In the genomic region with DNA sequence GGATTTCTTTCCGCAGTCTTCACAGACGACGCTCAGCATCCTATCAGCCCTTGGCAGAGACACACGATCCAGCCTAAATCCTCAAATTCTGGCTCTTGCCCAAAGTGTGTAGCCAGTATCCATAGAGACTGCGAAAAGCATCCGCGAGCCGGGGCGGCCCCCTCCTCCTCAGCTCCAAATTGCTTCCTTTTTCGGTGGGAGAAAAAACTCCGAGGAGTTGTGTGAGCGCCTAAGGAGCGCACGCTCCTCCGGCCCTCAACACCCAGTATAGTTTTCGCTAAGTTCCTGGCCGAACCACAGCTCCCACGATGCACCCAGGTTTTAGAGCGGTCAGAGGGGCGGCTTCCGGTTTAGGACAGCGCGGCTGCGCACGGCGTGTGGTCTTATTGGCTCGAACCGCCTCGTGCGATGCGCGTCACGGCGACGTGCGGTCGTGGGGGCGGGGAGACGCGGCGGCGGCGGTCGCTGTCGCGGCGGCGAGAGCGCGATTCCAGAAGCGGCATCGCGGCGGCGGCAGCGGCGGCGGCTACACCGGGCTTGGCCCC, we compare ENCODE assay signal across 8 cellular contexts. TPM values are rescaled to one million over a fixed set of nuclear protein-coding genes. Genes with fewer than 3 reads are reported as not detected.
DNase-seq lines count a peak whose midpoint lies in the region; ATAC-seq and TF ChIP-seq lines count a peak whose summit lies in the region.

A gene with protein sequence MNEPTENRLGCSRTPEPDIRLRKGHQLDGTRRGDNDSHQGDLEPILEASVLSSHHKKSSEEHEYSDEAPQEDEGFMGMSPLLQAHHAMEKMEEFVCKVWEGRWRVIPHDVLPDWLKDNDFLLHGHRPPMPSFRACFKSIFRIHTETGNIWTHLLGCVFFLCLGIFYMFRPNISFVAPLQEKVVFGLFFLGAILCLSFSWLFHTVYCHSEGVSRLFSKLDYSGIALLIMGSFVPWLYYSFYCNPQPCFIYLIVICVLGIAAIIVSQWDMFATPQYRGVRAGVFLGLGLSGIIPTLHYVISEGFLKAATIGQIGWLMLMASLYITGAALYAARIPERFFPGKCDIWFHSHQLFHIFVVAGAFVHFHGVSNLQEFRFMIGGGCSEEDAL (plus strand): TSS at position 493 of the 545 bp plus-strand sequence. CDS start 63,274 bp downstream, outside the sequence.

- H3K4me3 ChIP-seq in esophagus (ENCODE audit: low read depth in 1 of 2, low read length in 2 of 2) (peak within 1 kb of the TSS; percentile 76 to 98), mucosa of stomach (ENCODE audit: low read length) (peak within 1 kb of the TSS; percentile 82)

- H3K4me3 Mint-ChIP-seq in activated T-cell treated with anti-CD3 and anti-CD28 coated beads, Interleukin-2, amount 50 U/mL, for 24 hours, result peak within 1 kb of the TSS; percentile 94

- H3K27me3 ChIP-seq in esophagus (ENCODE audit: control insufficient read depth in 1 of 2, insufficient read depth in 2 of 2, low read length in 2 of 2) (no peaks in the 10 kb centered on the region), mucosa of stomach (ENCODE audit: control insufficient read depth, insufficient read depth, low read length) (no peaks in the 10 kb centered on the region)

- H3K4me1 ChIP-seq in esophagus (ENCODE audit: control insufficient read depth in 2 of 2, insufficient read depth in 2 of 2, low read length in 1 of 2) (no peaks in the 10 kb centered on the region), mucosa of stomach (ENCODE audit: control insufficient read depth, insufficient read depth, low read length) (peaks cover 8% of the 10 kb centered on the region)

- peak within 1 kb of the TSS; percentile 100 for H3K27ac Mint-ChIP-seq in activated T-cell treated with anti-CD3 and anti-CD28 coated beads, Interleukin-2, amount 50 U/mL, for 24 hours

- DNase-seq in DMS53 treated with DMSO at 0.1 percent for 48 hours (lab: John Stamatoyannopoulos, UW; ENCODE audit: unreplicated experiment) (peak; percentile 99), KG1 (lab: John Stamatoyannopoulos, UW) (peak; percentile 92)
- peak; percentile 94 for DNase-seq in activated T-cell treated with anti-CD3 and anti-CD28 coated beads, Interleukin-2, amount 50 U/mL, for 24 hours
- peak; percentile 95 for DNase-seq in stimulated activated CD8-positive, alpha-beta memory T cell treated with anti-CD3 and anti-CD28 coated beads, Interleukin-4, amount 100 ng/mL, for 48 hours

- ATAC-seq in GM21723 (IDR thresholded peaks at IDR 0.05; ENCODE audit: unreplicated experiment), result peak; percentile 93

- peak within 1 kb of the TSS; percentile 95 for H3K9ac ChIP-seq in mucosa of stomach (ENCODE audit: low read length)

- H3K36me3 Mint-ChIP-seq in activated T-cell treated with anti-CD3 and anti-CD28 coated beads, Interleukin-2, amount 50 U/mL, for 24 hours (ENCODE audit: low read depth), result peaks cover 37% of the 10 kb centered on the region

- no peaks in the 10 kb centered on the region for H3K9me3 ChIP-seq in esophagus (ENCODE audit: control insufficient read depth in 2 of 2, insufficient read depth in 1 of 2, low read depth in 1 of 2, low read length in 1 of 2)
- H3K9me3 ChIP-seq in mucosa of stomach (ENCODE audit: control insufficient read depth, low read length), result no peaks in the 10 kb centered on the region

- peak within 1 kb of the TSS; percentile 92 to 98 for H3K27ac ChIP-seq in esophagus (ENCODE audit: low read depth in 2 of 2, low read length in 1 of 2)

- H3K4me1 Mint-ChIP-seq in activated T-cell treated with anti-CD3 and anti-CD28 coated beads, Interleukin-2, amount 50 U/mL, for 24 hours (ENCODE audit: low read depth), result peaks cover 49% of the 10 kb centered on the region

- 0% methylated on average over 51 to 59 of the region's 59 CpGs for WGBS in esophagus, 2 donors

- H3K27me3 Mint-ChIP-seq in activated T-cell treated with anti-CD3 and anti-CD28 coated beads, Interleukin-2, amount 50 U/mL, for 24 hours, result no peaks in the 10 kb centered on the region

- H3K36me3 ChIP-seq in esophagus (ENCODE audit: control insufficient read depth in 2 of 2, insufficient read depth in 2 of 2, low read length in 1 of 2) (no peaks in the 10 kb centered on the region), mucosa of stomach (ENCODE audit: control insufficient read depth, insufficient read depth, low read length) (no peaks in the 10 kb centered on the region)

- no peaks in the 10 kb centered on the region for H3K9me3 Mint-ChIP-seq in activated T-cell treated with anti-CD3 and anti-CD28 coated beads, Interleukin-2, amount 50 U/mL, for 24 hours

TF ChIP-seq in PFSK-1, 5 proteins besides CTCF, POLR2A, EP300 and RAD21:
- TF ChIP-seq SIN3A (IDR thresholded peaks at IDR 0.05; ENCODE audit: borderline replicate concordance, insufficient read depth, low read length), result no peak; the same call in 1 of the 2 replicates
- peak; percentile 91 for TF ChIP-seq FOXP2 (optimal IDR thresholded peaks at IDR 0.05; ENCODE audit: borderline replicate concordance, extremely low read depth, extremely low read length, insufficient read depth)
- TF ChIP-seq TAF1 (IDR thresholded peaks at IDR 0.05; ENCODE audit: borderline replicate concordance, insufficient read depth, low read length), result peak; percentile 84; the same call in 1 of the 2 replicates
- peak; percentile 86; the same call in 1 of the 2 replicates for TF ChIP-seq POLR2AphosphoS5 (IDR thresholded peaks at IDR 0.05; ENCODE audit: low read depth, low read length)
- TF ChIP-seq, protein P1, sequence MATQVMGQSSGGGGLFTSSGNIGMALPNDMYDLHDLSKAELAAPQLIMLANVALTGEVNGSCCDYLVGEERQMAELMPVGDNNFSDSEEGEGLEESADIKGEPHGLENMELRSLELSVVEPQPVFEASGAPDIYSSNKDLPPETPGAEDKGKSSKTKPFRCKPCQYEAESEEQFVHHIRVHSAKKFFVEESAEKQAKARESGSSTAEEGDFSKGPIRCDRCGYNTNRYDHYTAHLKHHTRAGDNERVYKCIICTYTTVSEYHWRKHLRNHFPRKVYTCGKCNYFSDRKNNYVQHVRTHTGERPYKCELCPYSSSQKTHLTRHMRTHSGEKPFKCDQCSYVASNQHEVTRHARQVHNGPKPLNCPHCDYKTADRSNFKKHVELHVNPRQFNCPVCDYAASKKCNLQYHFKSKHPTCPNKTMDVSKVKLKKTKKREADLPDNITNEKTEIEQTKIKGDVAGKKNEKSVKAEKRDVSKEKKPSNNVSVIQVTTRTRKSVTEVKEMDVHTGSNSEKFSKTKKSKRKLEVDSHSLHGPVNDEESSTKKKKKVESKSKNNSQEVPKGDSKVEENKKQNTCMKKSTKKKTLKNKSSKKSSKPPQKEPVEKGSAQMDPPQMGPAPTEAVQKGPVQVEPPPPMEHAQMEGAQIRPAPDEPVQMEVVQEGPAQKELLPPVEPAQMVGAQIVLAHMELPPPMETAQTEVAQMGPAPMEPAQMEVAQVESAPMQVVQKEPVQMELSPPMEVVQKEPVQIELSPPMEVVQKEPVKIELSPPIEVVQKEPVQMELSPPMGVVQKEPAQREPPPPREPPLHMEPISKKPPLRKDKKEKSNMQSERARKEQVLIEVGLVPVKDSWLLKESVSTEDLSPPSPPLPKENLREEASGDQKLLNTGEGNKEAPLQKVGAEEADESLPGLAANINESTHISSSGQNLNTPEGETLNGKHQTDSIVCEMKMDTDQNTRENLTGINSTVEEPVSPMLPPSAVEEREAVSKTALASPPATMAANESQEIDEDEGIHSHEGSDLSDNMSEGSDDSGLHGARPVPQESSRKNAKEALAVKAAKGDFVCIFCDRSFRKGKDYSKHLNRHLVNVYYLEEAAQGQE (IDR thresholded peaks at IDR 0.05; ENCODE audit: insufficient read depth in 1 of 2, low read depth in 2 of 2, low read length in 2 of 2), result no peak

RNA-seq across cellular contexts. Expression of the gene that starts here (rescaled TPM):
- 25.5 TPM for polyA plus RNA-seq in PFSK-1 (2012; ENCODE audit: insufficient read length, low read depth)
- 10 to 100 TPM; 29.9 to 33.7 TPM for polyA plus RNA-seq in esophagus

Comparison
In these comparisons a context has a peak if more than half of its experiments do, and no peak if none do; other contexts are left out.
1. Peak in every context shown above with its lines: DNase-seq, ATAC-seq, H3K4me3 ChIP-seq and H3K27ac ChIP-seq.